Comparison of ENCODE assay signal across 1 cellular context in the genomic region with DNA sequence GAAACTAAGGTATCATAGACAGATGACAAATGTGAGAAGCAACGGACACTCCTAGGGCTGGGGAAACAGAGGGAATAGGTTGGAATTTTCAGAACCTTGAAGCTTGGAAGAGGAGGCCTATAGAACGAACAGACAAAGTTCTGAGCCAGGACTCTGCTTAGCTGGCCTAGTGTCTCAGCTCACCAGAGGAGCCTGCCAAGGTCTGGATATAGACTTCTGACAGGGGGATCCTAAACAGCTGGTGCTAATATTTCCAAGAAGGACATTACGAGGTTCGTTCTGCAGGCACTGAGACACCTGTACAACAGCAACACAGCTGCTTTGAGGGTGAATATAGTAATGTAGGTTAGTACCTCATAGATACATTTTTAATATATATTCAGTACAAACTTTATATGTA.
TF ChIP-seq lines count a peak whose summit lies in the region.

No MANE protein-coding gene starts in this region.

TF ChIP-seq in GM12878, 131 proteins besides CTCF, POLR2A, EP300 and RAD21 (continued from another document):
- TF ChIP-seq FOXM1 (IDR thresholded peaks at IDR 0.05; ENCODE audit: low read depth, low read length) = no peak
